9 cellular contexts compared by ENCODE assay signal in genomic region chr1:53737648-53738204, GRCh38. TPM values are rescaled to one million over a fixed set of nuclear protein-coding genes. Genes with fewer than 3 reads are reported as not detected.
DNase-seq lines count a peak whose midpoint lies in the region; ATAC-seq and TF ChIP-seq lines count a peak whose summit lies in the region.
"Had no signal": no experiment of that assay in that cellular context is flagged by ENCODE, and none has a peak within 500 bp of the region (broad histone marks: within the 10 kb centered on the region; RNA-seq: fewer than 3 reads in every experiment).

No MANE protein-coding gene starts in this region.

- H3K9me3 Mint-ChIP-seq in GM23338, result no peaks in the 10 kb centered on the region

- peak; percentile 41 for DNase-seq in GM23338 (ENCODE audit: low spot score)
- peak; percentile 28 for DNase-seq in adipocyte (ENCODE audit: low read depth)
- DNase-seq in retinal pigment epithelial cell (ENCODE audit: low read depth), result no peak
- DNase-seq in NCI-H2171 (lab: John Stamatoyannopoulos, UW), result no peak
- no peak for DNase-seq in NCI-H345 (lab: John Stamatoyannopoulos, UW)
- DNase-seq in transverse colon, result no peak
- no peak for DNase-seq in NCI-H2227 (lab: John Stamatoyannopoulos, UW; ENCODE audit: unreplicated experiment)
- DNase-seq: NCI-H1048 had no signal

- H3K27ac ChIP-seq in GM23338 (ENCODE audit: low read depth) (no peak overlapping the region), transverse colon (no peak overlapping the region)

- H3K79me2 ChIP-seq in GM23338 (replicated peaks; ENCODE audit: insufficient read depth), result no peaks in the 10 kb centered on the region

- in situ Hi-C loops in transverse colon (cut with MboI; ENCODE audit: low pct_ligation_motif_present in 1 of 4, low pct_unique_long_range_greater_than_20kb in 1 of 4, low sequenced_read_pairs in 3 of 4), result no loop called here

- TF ChIP-seq CTCF in GM23338 (conservative IDR thresholded peaks at IDR 0.05; ENCODE audit: low read depth in 2 of 2) (no peak), retinal pigment epithelial cell (conservative IDR thresholded peaks at IDR 0.05; ENCODE audit: low read depth, low read length) (no peak), transverse colon (IDR thresholded peaks at IDR 0.05) (no peak)

- intact Hi-C loops in transverse colon (cut with DNase I; ENCODE audit: low total_unique reads), result no loop called here

- peak overlapping the region; percentile 85 for H3K4me2 ChIP-seq in GM23338

- TF ChIP-seq EP300 in transverse colon (IDR thresholded peaks at IDR 0.05; ENCODE audit: low read depth), result no peak

- no peaks in the 10 kb centered on the region for H3K9me2 ChIP-seq in GM23338 (ENCODE audit: insufficient read depth)

- H3K27me3 ChIP-seq in GM23338 (ENCODE audit: insufficient read depth), result peaks cover 82% of the 10 kb centered on the region
- no peaks in the 10 kb centered on the region for H3K27me3 ChIP-seq in adipocyte (replicated peaks; ENCODE audit: control insufficient read depth, insufficient read depth, low read length)
- H3K27me3 ChIP-seq in iPS-15b (ENCODE audit: control insufficient read depth, insufficient read depth, low read length), result peaks cover 63% of the 10 kb centered on the region
- H3K27me3 ChIP-seq in transverse colon, result peaks cover 98% of the 10 kb centered on the region

- H3K36me3 Mint-ChIP-seq in GM23338 (ENCODE audit: low read depth), result no peaks in the 10 kb centered on the region

- H3K4me3 ChIP-seq in GM23338, result peak overlapping the region; percentile 63
- peak overlapping the region; percentile 85 for H3K4me3 ChIP-seq in adipocyte (ENCODE audit: low read length)
- H3K4me3 ChIP-seq in iPS-15b (ENCODE audit: low read depth, low read length), result peak overlapping the region; percentile 63
- peak overlapping the region; percentile 49 for H3K4me3 ChIP-seq in retinal pigment epithelial cell (ENCODE audit: low read length)
- peak overlapping the region in 2 of 4 donors; percentile 50 to 57 for H3K4me3 ChIP-seq in transverse colon

- peaks cover 4% of the 10 kb centered on the region; the same call in 1 of the 2 replicates for H3F3A ChIP-seq in GM23338 (replicated peaks; ENCODE audit: low read depth)

- peak; percentile 38 for ATAC-seq in GM23338

- H3K9ac ChIP-seq in adipocyte (ENCODE audit: low read length) (peak overlapping the region; percentile 79), iPS-15b (ENCODE audit: low read depth, low read length) (no peak overlapping the region)

- peaks cover 9% of the 10 kb centered on the region; the same call in 1 of the 2 replicates for H3K4me1 ChIP-seq in GM23338 (ENCODE audit: insufficient read depth)
- peaks cover 39% of the 10 kb centered on the region for H3K4me1 ChIP-seq in adipocyte (ENCODE audit: control insufficient read depth, insufficient read depth, low read length)
- H3K4me1 ChIP-seq in iPS-15b (ENCODE audit: control insufficient read depth, insufficient read depth, low read length), result no peaks in the 10 kb centered on the region
- peaks cover 2 to 25% (median 14%) of the 10 kb centered on the region in 4 donors for H3K4me1 ChIP-seq in transverse colon

- H3K9me3 ChIP-seq in adipocyte (ENCODE audit: control insufficient read depth, low read length), result peaks cover 2% of the 10 kb centered on the region
- no peaks in the 10 kb centered on the region for H3K9me3 ChIP-seq in iPS-15b (ENCODE audit: control insufficient read depth, insufficient read depth, low read length)
- no peaks in the 10 kb centered on the region for H3K9me3 ChIP-seq in transverse colon

- peak overlapping the region; percentile 98 for H2AFZ ChIP-seq in GM23338

- peak overlapping the region; percentile 56 for H3K4me3 Mint-ChIP-seq in GM23338

- TF ChIP-seq POLR2A in transverse colon (IDR thresholded peaks at IDR 0.05), result no peak

- peaks cover 64% of the 10 kb centered on the region for H3K27me3 Mint-ChIP-seq in GM23338 (ENCODE audit: insufficient read depth, low read depth, poor library complexity)

- no peaks in the 10 kb centered on the region for H4K20me1 ChIP-seq in GM23338 (replicated peaks; ENCODE audit: insufficient read depth)

- H3K36me3 ChIP-seq in GM23338 (ENCODE audit: insufficient read depth), result no peaks in the 10 kb centered on the region
- H3K36me3 ChIP-seq in adipocyte (ENCODE audit: control insufficient read depth, insufficient read depth, low read length, severe bottlenecking), result no peaks in the 10 kb centered on the region
- no peaks in the 10 kb centered on the region for H3K36me3 ChIP-seq in iPS-15b (ENCODE audit: control insufficient read depth, insufficient read depth, low read length)
- H3K36me3 ChIP-seq in transverse colon, result no peaks in the 10 kb centered on the region

- no peak overlapping the region for H3K27ac Mint-ChIP-seq in GM23338

- WGBS in transverse colon (ENCODE audit: low coverage in 1 of 2), 2 donors, result 9 to 14% methylated on average over 2 to 28 of the region's 58 CpGs

- peaks cover 12% of the 10 kb centered on the region for H3K4me1 Mint-ChIP-seq in GM23338

TF ChIP-seq in GM23338, 12 proteins besides CTCF, POLR2A, EP300 and RAD21 (continues in another document):
- TF ChIP-seq EZH2 (IDR thresholded peaks at IDR 0.05; ENCODE audit: low read depth, unreplicated experiment) (no peak), ZNF331 (CRISPR knock-in tag; IDR thresholded peaks at IDR 0.05; ENCODE audit: low read depth) (no peak), JUNB (IDR thresholded peaks at IDR 0.05; ENCODE audit: unreplicated experiment) (no peak), ZNF114 (CRISPR knock-in tag; IDR thresholded peaks at IDR 0.05) (no peak), EZH2phosphoT487 (IDR thresholded peaks at IDR 0.05; ENCODE audit: unreplicated experiment) (no peak), CREB1 (CRISPR knock-in tag; IDR thresholded peaks at IDR 0.05; ENCODE audit: low read depth) (no peak), STAT1 (IDR thresholded peaks at IDR 0.05; ENCODE audit: unreplicated experiment) (no peak)
- TF ChIP-seq, protein P1, sequence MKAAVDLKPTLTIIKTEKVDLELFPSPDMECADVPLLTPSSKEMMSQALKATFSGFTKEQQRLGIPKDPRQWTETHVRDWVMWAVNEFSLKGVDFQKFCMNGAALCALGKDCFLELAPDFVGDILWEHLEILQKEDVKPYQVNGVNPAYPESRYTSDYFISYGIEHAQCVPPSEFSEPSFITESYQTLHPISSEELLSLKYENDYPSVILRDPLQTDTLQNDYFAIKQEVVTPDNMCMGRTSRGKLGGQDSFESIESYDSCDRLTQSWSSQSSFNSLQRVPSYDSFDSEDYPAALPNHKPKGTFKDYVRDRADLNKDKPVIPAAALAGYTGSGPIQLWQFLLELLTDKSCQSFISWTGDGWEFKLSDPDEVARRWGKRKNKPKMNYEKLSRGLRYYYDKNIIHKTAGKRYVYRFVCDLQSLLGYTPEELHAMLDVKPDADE (IDR thresholded peaks at IDR 0.05), result no peak

RNA-seq across cellular contexts. Expression of gene GLIS1, which starts 1.2 kb away (rescaled TPM):
- 0.04 and 0.31 TPM in 2 replicates for total RNA-seq in GM23338 (2014; rRNA removed; shearing (Covaris generic))
- 0.12 and 0.26 TPM in 2 replicates for polyA plus RNA-seq in GM23338 (2016; fragmentation: Nextera tagmentation; extraction: Ambion mirVana)
- total RNA-seq in transverse colon, result under 1 TPM in 3 of 4 donors, not detected in 1; 0.16 to 0.75 (median 0.27) TPM

Comparison
In these comparisons a context has a peak if more than half of its experiments do, and no peak if none do; other contexts are left out.
1. DNase-seq: peak in GM23338 (single experiment) and adipocyte (single experiment); none in retinal pigment epithelial cell (single experiment), NCI-H2171 (single experiment), NCI-H345 (single experiment), transverse colon (single experiment) and NCI-H2227 (single experiment).